27 cellular contexts compared by ENCODE assay signal in the genomic region with DNA sequence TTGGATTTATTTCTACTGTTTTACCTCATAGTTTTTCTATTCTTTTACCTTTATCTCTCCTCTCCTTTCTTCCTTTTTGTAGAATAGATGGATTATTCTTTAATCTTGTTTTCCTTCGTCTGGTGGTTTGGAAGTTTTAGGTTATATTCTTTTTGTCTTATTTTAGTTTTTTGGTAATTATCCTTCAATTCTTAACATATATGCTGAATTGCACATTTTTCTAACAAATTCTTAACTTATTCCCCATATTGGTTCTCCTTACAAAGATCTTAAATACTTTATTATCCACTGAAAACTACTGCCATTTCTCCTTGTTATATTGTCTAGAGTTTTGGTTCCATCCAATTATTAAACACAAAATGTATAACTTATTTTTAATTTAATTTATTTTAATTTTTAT. TPM values are rescaled to one million over a fixed set of nuclear protein-coding genes. Genes with fewer than 3 reads are reported as not detected.
DNase-seq lines count a peak whose midpoint lies in the region; ATAC-seq, FAIRE-seq and TF ChIP-seq lines count a peak whose summit lies in the region.
"Had no signal": no experiment of that assay in that cellular context is flagged by ENCODE, and none has a peak within 500 bp of the region (broad histone marks: within the 10 kb centered on the region; RNA-seq: fewer than 3 reads in every experiment).

No MANE protein-coding gene starts in this region.

- H2AK5ac ChIP-seq in IMR-90 (ENCODE audit: low read depth, low read length) = no peak overlapping the region

- dilution Hi-C loops in IMR-90 (cut with HindIII; ENCODE audit: low sequenced_read_pairs, unreplicated experiment) = no loop called here

- H3K56ac ChIP-seq in IMR-90 (ENCODE audit: extremely low read depth, insufficient read depth, low read length) = no peak overlapping the region

- H3K18ac ChIP-seq in IMR-90 (ENCODE audit: low read depth, low read length) = no peak overlapping the region

- H2AK9ac ChIP-seq in IMR-90 (replicated peaks; ENCODE audit: low read depth, low read length, poor library complexity) = no peak overlapping the region

- no peaks in the 10 kb centered on the region for H4K20me1 ChIP-seq in IMR-90 (ENCODE audit: insufficient read depth, low read length)
- H4K20me1 ChIP-seq: BLaER1 treated with 17β-estradiol and CSF1 and Interleukin-3, amounts not matched to agents 10 nM and 100 nM had no signal

- TF ChIP-seq CTCF in A549 (IDR thresholded peaks at IDR 0.05) (no peak), IMR-90 (conservative IDR thresholded peaks at IDR 0.05; ENCODE audit: low read depth, low read length) (no peak), upper lobe of left lung (IDR thresholded peaks at IDR 0.05) (no peak)

- H3K9ac ChIP-seq in IMR-90 (ENCODE audit: low read depth, low read length) = no peak overlapping the region
- H3K9ac ChIP-seq: BLaER1 treated with 17β-estradiol and CSF1 and Interleukin-3, amounts not matched to agents 10 nM and 100 nM had no signal

- ATAC-seq in A549 = no peak
- ATAC-seq in IMR-90 (ENCODE audit: low read depth) = no peak
- ATAC-seq in HG03521 (IDR thresholded peaks at IDR 0.05; ENCODE audit: unreplicated experiment) = no peak
- ATAC-seq in upper lobe of left lung (ENCODE audit: low FRiP score in 2 of 2) = no peak
- ATAC-seq: GM12878 had no signal

- H3K36me3 ChIP-seq in IMR-90 (ENCODE audit: control insufficient read depth, insufficient read depth, low read length) = no peaks in the 10 kb centered on the region
- no peaks in the 10 kb centered on the region for H3K36me3 ChIP-seq in upper lobe of left lung
- H3K36me3 ChIP-seq: BLaER1 treated with 17β-estradiol and CSF1 and Interleukin-3, amounts not matched to agents 10 nM and 100 nM had no signal

- no peak overlapping the region for H2BK120ac ChIP-seq in IMR-90 (ENCODE audit: low read depth, low read length)

- H2AFZ ChIP-seq in IMR-90 (replicated peaks; ENCODE audit: low read length, poor library complexity) = no peak overlapping the region

- intact Hi-C loops in IMR-90 (cut with micrococcal nuclease) = no loop called here

- H3K4me2 ChIP-seq in A549 (no peak overlapping the region), IMR-90 (ENCODE audit: low read depth, low read length) (no peak overlapping the region)
- H3K4me2 ChIP-seq: BLaER1 treated with 17β-estradiol and CSF1 and Interleukin-3, amounts not matched to agents 10 nM and 100 nM had no signal

- TF ChIP-seq RAD21 in A549 (conservative IDR thresholded peaks at IDR 0.05 in 1 of 2, IDR thresholded peaks at IDR 0.05 in 1 of 2) (no peak), IMR-90 (IDR thresholded peaks at IDR 0.05; ENCODE audit: low read length) (no peak)

- no peak overlapping the region for H3K27ac ChIP-seq in A549
- H3K27ac ChIP-seq in IMR-90 (ENCODE audit: insufficient read depth, low read length) = no peak overlapping the region
- H3K27ac ChIP-seq in upper lobe of left lung = no peak overlapping the region
- H3K27ac ChIP-seq: BLaER1 treated with 17β-estradiol and CSF1 and Interleukin-3, amounts not matched to agents 10 nM and 100 nM; C4-2B had no signal

- 67% methylated on average over 1 of the region's 1 CpG for WGBS in A549 (ENCODE audit: missing lambda C conversion rate)
- no CpG with 5 or more reads among the region's 1 CpG for WGBS in IMR-90 (ENCODE audit: extremely low coverage in 2 of 2, insufficient read length in 1 of 2), 2 experiments
- 75 to 91% methylated on average over 1 of the region's 1 CpG for WGBS in upper lobe of left lung, 2 donors

- no peak overlapping the region for H2BK15ac ChIP-seq in IMR-90 (ENCODE audit: low read depth, low read length)

- no peak overlapping the region for H4K5ac ChIP-seq in IMR-90 (ENCODE audit: low read depth, low read length)

- POLR2A ChIA-PET in A549 (lab: Yijun Ruan, JAX) (no interaction called here), IMR-90 (lab: Charles Lee; ENCODE audit: unreplicated experiment) (no interaction called here)

- no peaks in the 10 kb centered on the region for H3K9me1 ChIP-seq in IMR-90 (ENCODE audit: insufficient read depth, low read length)

- no peak for DNase-seq in A549 (ENCODE audit: low read depth in 1 of 2, low spot score in 1 of 2)
- no peak for DNase-seq in IMR-90
- no peak for DNase-seq in upper lobe of left lung
- DNase-seq: 8988T; AML-193; CD4-positive, alpha-beta memory T cell; CD4-positive, CD25-positive, alpha-beta regulatory T cell; CD8-positive, alpha-beta memory T cell; COR-L47; DMS 273 treated with DMSO at 0.1 percent for 48 hours; DMS153; DMS53; DMS79; DND-41; EL; GDM1 had no signal

- in situ Hi-C loops in IMR-90 (cut with MboI; ENCODE audit: low sequenced_read_pairs) = no loop called here

- no peaks in the 10 kb centered on the region for H3K79me1 ChIP-seq in IMR-90 (ENCODE audit: low read depth in 1 of 2, low read length in 2 of 2)

- H3K4me3 ChIP-seq in A549 (no peak overlapping the region), IMR-90 (ENCODE audit: insufficient read depth, low read depth, low read length) (no peak overlapping the region), upper lobe of left lung (no peak overlapping the region)
- H3K4me3 ChIP-seq: BLaER1 treated with 17β-estradiol and CSF1 and Interleukin-3, amounts not matched to agents 10 nM and 100 nM; GM12878 had no signal

- CTCF ChIA-PET in A549 (lab: Yijun Ruan, JAX) (no interaction called here), IMR-90 (lab: Yijun Ruan, JAX) (no interaction called here)

- no peak overlapping the region for H3K23ac ChIP-seq in IMR-90 (ENCODE audit: low read depth, low read length)

- no TSS peak for BruUV-seq in IMR-90 (replicated peaks; lab: Mats Ljungman, UMichigan)

- H3K9me3 ChIP-seq in A549 = peaks cover 12% of the 10 kb centered on the region
- no peaks in the 10 kb centered on the region for H3K9me3 ChIP-seq in IMR-90 (ENCODE audit: control insufficient read depth, insufficient read depth, low read length)
- peaks cover 0 to 4% (median 0%) of the 10 kb centered on the region in 4 donors for H3K9me3 ChIP-seq in upper lobe of left lung

- H3K4me1 ChIP-seq in A549 = no peaks in the 10 kb centered on the region
- H3K4me1 ChIP-seq in IMR-90 (ENCODE audit: control insufficient read depth, insufficient read depth, low read length) = no peaks in the 10 kb centered on the region
- no peaks in the 10 kb centered on the region for H3K4me1 ChIP-seq in upper lobe of left lung

- H4K91ac ChIP-seq in IMR-90 (ENCODE audit: insufficient read depth, low read depth, low read length) = no peak overlapping the region

- H2BK20ac ChIP-seq in IMR-90 (ENCODE audit: low read depth, low read length) = no peak overlapping the region

- TF ChIP-seq POLR2A in A549 (IDR thresholded peaks at IDR 0.05; ENCODE audit: low read length) = no peak
- TF ChIP-seq POLR2A in IMR-90 (IDR thresholded peaks at IDR 0.05; ENCODE audit: low read depth, low read length) = no peak
- no peak for TF ChIP-seq POLR2A in upper lobe of left lung (IDR thresholded peaks at IDR 0.05)

- H3K14ac ChIP-seq in IMR-90 (replicated peaks; ENCODE audit: low read depth, low read length) = no peak overlapping the region

- H3K27me3 ChIP-seq in IMR-90 (ENCODE audit: control insufficient read depth, insufficient read depth, low read length) (no peaks in the 10 kb centered on the region), upper lobe of left lung (no peaks in the 10 kb centered on the region)
- H3K27me3 ChIP-seq: BLaER1 treated with 17β-estradiol and CSF1 and Interleukin-3, amounts not matched to agents 10 nM and 100 nM had no signal

- no peak overlapping the region for H2BK5ac ChIP-seq in IMR-90 (ENCODE audit: low read depth, low read length, poor library complexity, severe bottlenecking)

- FAIRE-seq in A549 (lab: Jason Lieb, UNC) (no peak), colon (lab: Jason Lieb, UNC) (peak; percentile 47)
- FAIRE-seq: A204.1, GM12878, GM12892, GM18507 had no signal

- H3K4ac ChIP-seq in IMR-90 (ENCODE audit: low read depth, low read length) = no peak overlapping the region

- no peak overlapping the region for H4K8ac ChIP-seq in IMR-90 (ENCODE audit: low read depth in 2 of 2, low read length in 2 of 2)

- TF ChIP-seq EP300 in A549 (IDR thresholded peaks at IDR 0.05) (no peak), upper lobe of left lung (IDR thresholded peaks at IDR 0.05) (no peak)

TF ChIP-seq in A549, 52 proteins besides CTCF, POLR2A, EP300 and RAD21:
- TF ChIP-seq CBX2 (IDR thresholded peaks at IDR 0.05; ENCODE audit: borderline replicate concordance, low read depth) = no peak
- peak; percentile 65 for TF ChIP-seq MAFK (IDR thresholded peaks at IDR 0.05; ENCODE audit: partially characterized antibody)
TF ChIP-seq in A549: peak in this region for 1.

TF ChIP-seq in IMR-90, 13 proteins besides CTCF, POLR2A, EP300 and RAD21:
- TF ChIP-seq MAFK (IDR thresholded peaks at IDR 0.05; ENCODE audit: low read depth, low read length) (0 out of 2 replicates have a peak, but pooled peaks have one; percentile 34), CHD1 (IDR thresholded peaks at IDR 0.05; ENCODE audit: low read depth, low read length) (no peak)
TF ChIP-seq in IMR-90: peak in this region for 1.

RNA-seq across cellular contexts. Expression of a gene that starts 42.3 kb away (rescaled TPM):
- polyA plus RNA-seq in A549 (2011; rRNA removed) (0.05 and 0.09 TPM in 2 replicates), A549 (2017; fragmentation: RNase III; extraction: RNeasy Plus Mini Kit Qiagen cat#74134 plus additional on column Dnase treatment) (not detected in 3 replicates), IMR-90 (2012; rRNA removed) (not detected in 2 replicates)
- polyA plus RNA-seq in A549 (2012; cell fraction: cytosol; rRNA removed) = not detected in 2 replicates
- not detected in 2 replicates for polyA plus RNA-seq in A549 (2012; cell fraction: nucleus; rRNA removed)
- not detected in 2 replicates for polyA minus RNA-seq in A549 (2011; rRNA and poly(A)+ RNA removed)
- total RNA-seq in IMR-90 (2012; rRNA removed) (not detected in 2 replicates), upper lobe of left lung (10 to 100 TPM in 2 of 6 donors, 1 to 10 TPM in 2, under 1 TPM in 2; 0.63 to 16.8 (median 3.9) TPM)
- polyA plus RNA-seq in IMR-90 (2012; cell fraction: cytosol; rRNA removed) = not detected in 2 replicates
- not detected in 2 replicates for polyA plus RNA-seq in IMR-90 (2012; cell fraction: nucleus; rRNA removed; ENCODE audit: low replicate concordance)
- total RNA-seq: Daoy, G401, GM12878 had no signal
- polyA plus RNA-seq: BJ, GM12878 had no signal
